Comparison of ENCODE assay signal across 26 cellular contexts in genomic region chr12:123396954-123397353, GRCh38. TPM values are rescaled to one million over a fixed set of nuclear protein-coding genes. Genes with fewer than 3 reads are reported as not detected.
DNase-seq lines count a peak whose midpoint lies in the region; ATAC-seq and FAIRE-seq lines count a peak whose summit lies in the region.
"Had no signal": no experiment of that assay in that cellular context is flagged by ENCODE, and none has a peak within 500 bp of the region (broad histone marks: within the 10 kb centered on the region; RNA-seq: fewer than 3 reads in every experiment).

No MANE protein-coding gene starts in this region.

- no peak for FAIRE-seq in GM19239 (lab: Jason Lieb, UNC)
- FAIRE-seq: RCC 7860 had no signal

- DNase-seq in DMS 273 (lab: John Stamatoyannopoulos, UW; ENCODE audit: unreplicated experiment) (peak; percentile 33), DMS 273 treated with DMSO at 0.1 percent for 48 hours (lab: John Stamatoyannopoulos, UW) (no peak), aorta (no peak), GM19239 (ENCODE audit: insufficient read length, low spot score) (no peak), cerebellum (ENCODE audit: low spot score) (no peak)
- DNase-seq: activated CD4-positive, alpha-beta T cell treated with anti-CD3 and anti-CD28 coated beads, Interleukin-2, amount 50 U/mL, for 48 hours; activated gamma-delta T cell treated with Interleukin-2 at 50 U/mL for 16 hours; AML-193; DND-41; effector CD4-positive, alpha-beta T cell; Kasumi-1; left ventricle myocardium inferior; NCI-H1092; NCI-H2029 treated with DMSO at 0.1 percent for 48 hours; NK-92 treated with Interleukin-12 subunit alpha and Interleukin-12 subunit beta, amount 100 ng/mL, for 24 hours; T-helper 2 cell; thyroid gland; WERI-Rb-1 had no signal

- H3K4me3 ChIP-seq in skeletal muscle satellite cell (ENCODE audit: low read length) (no peak overlapping the region), aorta (ENCODE audit: low read length in 2 of 2) (no peak overlapping the region)
- H3K4me3 ChIP-seq: left ventricle myocardium inferior, thyroid gland had no signal

- ATAC-seq in aorta (ENCODE audit: low FRiP score) (no peak), GM18498 (IDR thresholded peaks at IDR 0.05; ENCODE audit: unreplicated experiment) (no peak)
- ATAC-seq: esophagus mucosa, HCT116 had no signal

- H3K27me3 ChIP-seq in layer of hippocampus (ENCODE audit: control insufficient read depth, insufficient read depth, low read length) (no peaks in the 10 kb centered on the region), skeletal muscle satellite cell (ENCODE audit: control insufficient read depth, insufficient read depth, low read length) (no peaks in the 10 kb centered on the region), aorta (ENCODE audit: control insufficient read depth in 1 of 2, insufficient read depth in 2 of 2, low read length in 1 of 2) (no peaks in the 10 kb centered on the region)
- H3K27me3 ChIP-seq: neutrophil, thyroid gland had no signal

- H3K4me1 ChIP-seq in skeletal muscle satellite cell (ENCODE audit: control insufficient read depth, insufficient read depth, low read length) (peaks cover 30% of the 10 kb centered on the region), aorta (ENCODE audit: control insufficient read depth in 1 of 2, insufficient read depth in 2 of 2, low read length in 2 of 2) (no peaks in the 10 kb centered on the region)

- peak overlapping the region; percentile 29 for H3K4me2 ChIP-seq in skeletal muscle satellite cell (ENCODE audit: low read length)

- intact Hi-C loops in aorta (cut with DNase I), result loop anchor here (5.0 to 10.0 kb wide), 2 partner anchors 35 to 78 kb away; no protein-coding TSS in a partner anchor

- 20 to 23% methylated on average over 9 of the region's 9 CpGs for WGBS in aorta, 2 donors

- H3K9ac ChIP-seq in skeletal muscle satellite cell (ENCODE audit: low read depth, low read length), result no peak overlapping the region

- no peaks in the 10 kb centered on the region for H3K9me3 ChIP-seq in skeletal muscle satellite cell (replicated peaks; ENCODE audit: low read length)
- no peaks in the 10 kb centered on the region for H3K9me3 ChIP-seq in aorta (ENCODE audit: control insufficient read depth, low read length)
- H3K9me3 ChIP-seq: left ventricle myocardium inferior, neutrophil, thyroid gland had no signal

- H3K27ac ChIP-seq in layer of hippocampus (ENCODE audit: low read depth, low read length) (peak overlapping the region; percentile 69), aorta (ENCODE audit: low read depth in 1 of 2, low read length in 2 of 2) (peak overlapping the region; percentile 73 to 77)
- H3K27ac ChIP-seq: 22Rv1, neutrophil, WERI-Rb-1 had no signal

- H3K36me3 ChIP-seq in skeletal muscle satellite cell (ENCODE audit: insufficient read depth, low read length) (peaks cover 52% of the 10 kb centered on the region), aorta (ENCODE audit: control insufficient read depth in 1 of 2, insufficient read depth in 2 of 2, low read length in 1 of 2) (peaks cover 0 to 7% of the 10 kb centered on the region in 2 donors)

RNA-seq across cellular contexts. Expression of gene KMT5A, which starts 13.0 kb away (rescaled TPM):
- 38.0 and 45.4 TPM in 2 replicates for total RNA-seq in skeletal muscle satellite cell (2012; rRNA removed)
- total RNA-seq in aorta (10 to 100 TPM; 51.9 to 55.9 TPM), cerebellum (22.4 TPM)
- polyA plus RNA-seq in aorta, result 10 to 100 TPM; 23.7 to 58.1 TPM

RNA-seq across cellular contexts. Expression of gene SBNO1, which starts 32.3 kb away (rescaled TPM):
- total RNA-seq in skeletal muscle satellite cell (2012; rRNA removed), result 23.8 and 28.4 TPM in 2 replicates
- total RNA-seq in aorta, result 10 to 100 TPM; 25.6 to 28.6 TPM
- polyA plus RNA-seq in aorta, result 1 to 10 TPM; 4.0 to 4.2 TPM
- 30.8 TPM for total RNA-seq in cerebellum

RNA-seq across cellular contexts. Expression of gene RILPL2, which starts 39.5 kb away (rescaled TPM):
- 1.3 and 2.3 TPM in 2 replicates for total RNA-seq in skeletal muscle satellite cell (2012; rRNA removed)
- total RNA-seq in aorta (10 to 100 TPM; 12.6 to 13.7 TPM), cerebellum (0.73 TPM)
- polyA plus RNA-seq in aorta, result 10 to 100 TPM; 19.4 to 25.3 TPM
